Comparison of ENCODE assay signal across 8 cellular contexts in the genomic region with DNA sequence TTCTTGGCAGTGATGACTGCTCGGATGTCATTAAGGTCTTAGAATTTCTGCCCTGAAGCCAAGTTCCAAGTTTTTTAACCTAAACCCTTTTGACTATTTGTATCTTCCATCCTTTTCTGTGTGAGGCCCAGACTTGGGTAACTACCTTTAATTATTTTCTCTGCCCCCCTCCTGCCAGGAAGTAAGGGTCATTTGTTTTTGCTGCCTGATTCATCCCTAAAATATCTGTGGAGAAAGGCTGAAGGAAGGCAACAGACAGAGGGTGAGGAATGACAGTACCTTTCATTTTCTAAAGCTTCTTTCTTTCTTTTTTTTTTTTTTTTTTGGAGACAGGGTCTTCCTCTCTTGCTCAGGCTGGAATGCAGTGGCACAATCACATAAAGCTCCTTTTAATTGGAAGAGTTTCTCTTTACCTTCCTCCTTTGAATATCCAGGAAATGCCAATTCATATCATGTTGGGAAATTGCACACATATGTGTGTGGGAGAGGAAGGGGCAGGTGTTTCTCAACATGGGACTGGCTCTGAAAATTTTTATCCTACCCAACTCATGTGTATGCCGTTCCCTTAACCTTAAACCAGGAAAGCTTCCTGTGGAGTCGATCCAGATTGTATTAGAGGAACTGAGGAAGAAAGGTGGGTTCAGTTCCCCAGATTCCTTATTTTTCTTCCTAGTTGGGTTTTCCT. TPM values are rescaled to one million over a fixed set of nuclear protein-coding genes. Genes with fewer than 3 reads are reported as not detected.
DNase-seq lines count a peak whose midpoint lies in the region; ATAC-seq and TF ChIP-seq lines count a peak whose summit lies in the region.

No MANE protein-coding gene starts in this region.

- no peak for TF ChIP-seq POLR2A in lower leg skin (IDR thresholded peaks at IDR 0.05)
- no peak for TF ChIP-seq POLR2A in vagina (IDR thresholded peaks at IDR 0.05)

- H3K27me3 ChIP-seq in right atrium auricular region (no peaks in the 10 kb centered on the region), ascending aorta (no peaks in the 10 kb centered on the region), vagina (no peaks in the 10 kb centered on the region)

- intact Hi-C loops in left ventricle myocardium superior (cut with micrococcal nuclease) (no loop called here), ascending aorta (cut with DNase I) (loop anchor here (5.0 kb wide), 1 partner anchor 48 kb away; a partner anchor contains a TSS), lower leg skin (cut with DNase I; ENCODE audit: low total_unique reads) (no loop called here), vagina (cut with DNase I) (no loop called here)

- peak overlapping the region; percentile 63 to 82 for H3K4me3 ChIP-seq in right atrium auricular region
- peak overlapping the region; percentile 79 to 81 for H3K4me3 ChIP-seq in ascending aorta
- H3K4me3 ChIP-seq in lower leg skin (ENCODE audit: low read depth, poor library complexity, severe bottlenecking), result peak overlapping the region; percentile 53
- H3K4me3 ChIP-seq in vagina, result peak overlapping the region; percentile 75 to 78

- H3K9me3 ChIP-seq in right atrium auricular region (no peaks in the 10 kb centered on the region), ascending aorta (no peaks in the 10 kb centered on the region), vagina (no peaks in the 10 kb centered on the region)

- H3K36me3 ChIP-seq in right atrium auricular region (peaks cover 40% of the 10 kb centered on the region), ascending aorta (peaks cover 26 to 40% of the 10 kb centered on the region in 2 donors), vagina (peaks cover 0 to 31% of the 10 kb centered on the region in 2 donors)

- DNase-seq in right atrium auricular region (ENCODE audit: low spot score), result no peak
- DNase-seq in left ventricle myocardium superior, result no peak
- no peak for DNase-seq in ascending aorta (ENCODE audit: low spot score in 2 of 2)
- DNase-seq in lower leg skin (ENCODE audit: low spot score in 2 of 2), result no peak
- DNase-seq in vagina (ENCODE audit: extremely low spot score in 2 of 2), result no peak
- DNase-seq in NCI-H2196 (lab: John Stamatoyannopoulos, UW; ENCODE audit: unreplicated experiment), result no peak

- peak overlapping the region in 1 of 2 donors; percentile 81 for H3K27ac ChIP-seq in right atrium auricular region
- H3K27ac ChIP-seq in ascending aorta, result peak overlapping the region in 1 of 2 donors; percentile 68
- peak overlapping the region; percentile 85 for H3K27ac ChIP-seq in vagina

- no peak for ATAC-seq in left ventricle myocardium superior
- no peak for ATAC-seq in GM19455 (IDR thresholded peaks at IDR 0.05; ENCODE audit: unreplicated experiment)
- ATAC-seq in GM18861 (IDR thresholded peaks at IDR 0.05; ENCODE audit: unreplicated experiment), result no peak

- TF ChIP-seq CTCF in right atrium auricular region (IDR thresholded peaks at IDR 0.05) (no peak), ascending aorta (IDR thresholded peaks at IDR 0.05) (no peak), lower leg skin (IDR thresholded peaks at IDR 0.05) (no peak), vagina (IDR thresholded peaks at IDR 0.05) (no peak)

- peaks cover 0 to 18% of the 10 kb centered on the region in 2 donors for H3K4me1 ChIP-seq in right atrium auricular region
- peaks cover 4 to 5% of the 10 kb centered on the region in 2 donors for H3K4me1 ChIP-seq in ascending aorta
- H3K4me1 ChIP-seq in vagina, result peaks cover 16% of the 10 kb centered on the region

- WGBS in lower leg skin, 2 donors, result 68 to 72% methylated on average over 3 of the region's 3 CpGs

RNA-seq across cellular contexts. Expression of a gene that starts 1.0 kb away (rescaled TPM):
- total RNA-seq in right atrium auricular region, result 10 to 100 TPM; 37.9 to 39.8 TPM
- 29.6 TPM for total RNA-seq in left ventricle myocardium superior
- 40.9 TPM for total RNA-seq in ascending aorta
- total RNA-seq in lower leg skin, result 10 to 100 TPM; 39.2 to 79.8 (median 61.0) TPM
- total RNA-seq in vagina, result 28.2 TPM

RNA-seq across cellular contexts. Expression of a gene that starts 6.2 kb away (rescaled TPM):
- total RNA-seq in right atrium auricular region, result under 1 TPM in 1 of 2 donors, not detected in 1; 0.08 TPM
- not detected for total RNA-seq in left ventricle myocardium superior
- not detected for total RNA-seq in ascending aorta
- 1 to 10 TPM in 1 of 4 donors, under 1 TPM in 1, not detected in 2; 0.62 to 1.0 TPM for total RNA-seq in lower leg skin
- total RNA-seq in vagina, result 1.2 TPM

RNA-seq across cellular contexts. Expression of a gene that starts 13.2 kb away (rescaled TPM):
- 10 to 100 TPM; 28.9 to 35.2 TPM for total RNA-seq in right atrium auricular region
- total RNA-seq in left ventricle myocardium superior, result 39.3 TPM
- total RNA-seq in ascending aorta, result 80.5 TPM
- 10 to 100 TPM in 3 of 4 donors, 1 to 10 TPM in 1; 9.6 to 34.2 (median 12.0) TPM for total RNA-seq in lower leg skin
- 27.3 TPM for total RNA-seq in vagina

RNA-seq across cellular contexts. Expression of a gene that starts 24.3 kb away (rescaled TPM):
- 10 to 100 TPM; 71.6 to 77.4 TPM for total RNA-seq in right atrium auricular region
- 70.4 TPM for total RNA-seq in left ventricle myocardium superior
- total RNA-seq in ascending aorta, result 9.8 TPM
- 10 to 100 TPM; 40.7 to 64.0 (median 61.1) TPM for total RNA-seq in lower leg skin
- total RNA-seq in vagina, result 89.4 TPM

RNA-seq across cellular contexts. Expression of a gene that starts 24.5 kb away (rescaled TPM):
- total RNA-seq in right atrium auricular region (under 1 TPM in 1 of 2 donors, not detected in 1; 0.16 TPM), left ventricle myocardium superior (0.10 TPM), ascending aorta (not detected), lower leg skin (1 to 10 TPM in 1 of 4 donors, under 1 TPM in 1, not detected in 2; 0.17 to 1.4 TPM), vagina (not detected)
